Comparison of ENCODE assay signal across 11 cellular contexts in genomic region chr15:97652700-97653167, GRCh38.
DNase-seq lines count a peak whose midpoint lies in the region; ATAC-seq and TF ChIP-seq lines count a peak whose summit lies in the region.
"Had no signal": no experiment of that assay in that cellular context is flagged by ENCODE, and none has a peak within 500 bp of the region (broad histone marks: within the 10 kb centered on the region; RNA-seq: fewer than 3 reads in every experiment).

No MANE protein-coding gene starts in this region.

- H3K36me3 ChIP-seq in SJCRH30 (no peaks in the 10 kb centered on the region), stomach smooth muscle (ENCODE audit: control insufficient read depth in 2 of 2, insufficient read depth in 2 of 2, low read length in 2 of 2) (no peaks in the 10 kb centered on the region), lower lobe of right lung (no peaks in the 10 kb centered on the region)

- DNase-seq in NCI-H2171 treated with DMSO at 0.1 percent for 48 hours (lab: John Stamatoyannopoulos, UW) (peak; percentile 49), NCI-H2171 (lab: John Stamatoyannopoulos, UW) (no peak), SJCRH30 (peak; percentile 11 to 48), KG1 (lab: John Stamatoyannopoulos, UW) (no peak), lower lobe of right lung (no peak)
- DNase-seq: immature natural killer cell, substantia nigra had no signal

- H3K4me1 ChIP-seq in SJCRH30 (no peaks in the 10 kb centered on the region), stomach smooth muscle (ENCODE audit: control insufficient read depth, insufficient read depth, low read length) (no peaks in the 10 kb centered on the region), lower lobe of right lung (no peaks in the 10 kb centered on the region)
- H3K4me1 ChIP-seq: A549 had no signal

- H3K27ac ChIP-seq in SJCRH30: no peak overlapping the region
- no peak overlapping the region for H3K27ac ChIP-seq in stomach smooth muscle (ENCODE audit: low read length)
- H3K27ac ChIP-seq in lower lobe of right lung: no peak overlapping the region
- H3K27ac ChIP-seq: A549 had no signal

- intact Hi-C loops in lower lobe of right lung (cut with DNase I): no loop called here

- TF ChIP-seq CTCF in lower lobe of right lung (IDR thresholded peaks at IDR 0.05): no peak

- ATAC-seq in HG02623 (IDR thresholded peaks at IDR 0.05; ENCODE audit: unreplicated experiment) (no peak), lower lobe of right lung (no peak)

- H3K9me3 ChIP-seq in SJCRH30 (replicated peaks) (no peaks in the 10 kb centered on the region), iPS-18c (ENCODE audit: control insufficient read depth, insufficient read depth, low read length) (no peaks in the 10 kb centered on the region), stomach smooth muscle (ENCODE audit: control insufficient read depth in 2 of 2, low read length in 2 of 2) (peaks cover 0 to 3% of the 10 kb centered on the region in 2 donors), lower lobe of right lung (no peaks in the 10 kb centered on the region)
- H3K9me3 ChIP-seq: A549 had no signal

- 0 out of 2 replicates have a peak overlapping the region, but pooled peaks have one; percentile 7 for H3K4me3 ChIP-seq in SJCRH30
- H3K4me3 ChIP-seq in iPS-18c (ENCODE audit: insufficient read depth, low read depth, low read length): peak overlapping the region; percentile 44
- H3K4me3 ChIP-seq in stomach smooth muscle (ENCODE audit: low read length in 2 of 2): peak overlapping the region; percentile 51 to 64
- H3K4me3 ChIP-seq in lower lobe of right lung: no peak overlapping the region
- H3K4me3 ChIP-seq: A549 had no signal

- no peak overlapping the region for H3K9ac ChIP-seq in stomach smooth muscle (ENCODE audit: low read length in 2 of 2)

- H3K27me3 ChIP-seq in SJCRH30 (no peaks in the 10 kb centered on the region), stomach smooth muscle (ENCODE audit: control insufficient read depth in 1 of 2, insufficient read depth in 2 of 2, low read length in 2 of 2) (peaks cover 0 to 6% of the 10 kb centered on the region in 2 donors), lower lobe of right lung (ENCODE audit: low read depth) (peaks cover 6% of the 10 kb centered on the region)

Comparison
In these comparisons a context has a peak if more than half of its experiments do, and no peak if none do; other contexts are left out.
1. DNase-seq: peak in NCI-H2171 treated with DMSO at 0.1 percent for 48 hours (single experiment) and SJCRH30 (2 of 2); none in NCI-H2171 (single experiment), KG1 (single experiment) and lower lobe of right lung (single experiment).